Comparison of ENCODE assay signal across 8 cellular contexts in genomic region chr17:49361129-49361901, GRCh38. TPM values are rescaled to one million over a fixed set of nuclear protein-coding genes. Genes with fewer than 3 reads are reported as not detected.
DNase-seq lines count a peak whose midpoint lies in the region; ATAC-seq, FAIRE-seq and TF ChIP-seq lines count a peak whose summit lies in the region.

No MANE protein-coding gene starts in this region.

- H3K4me1 Mint-ChIP-seq in WTC11, result peaks cover 42% of the 10 kb centered on the region

- in situ Hi-C loops in HAP-1 (cut with MboI; ENCODE audit: low sequenced_read_pairs), result no loop called here

- H3K36me3 Mint-ChIP-seq in WTC11, result no peaks in the 10 kb centered on the region; the same call in 1 of the 2 replicates

- POLR2A ChIA-PET in WTC11 (lab: Charles Lee), result interaction anchor here (0.5 to 0.8 kb wide), 2 partner anchors 38 to 358 kb away, joined by 3 to 4 read pairs; no protein-coding TSS in a partner anchor

- no peak for TF ChIP-seq CTCF in GM10266 (IDR thresholded peaks at IDR 0.05; ENCODE audit: control insufficient read depth, insufficient read depth, low read depth, missing control alignments)
- TF ChIP-seq CTCF in WTC11 (IDR thresholded peaks at IDR 0.05), result no peak
- no peak for TF ChIP-seq CTCF in bronchial epithelial cell (IDR thresholded peaks at IDR 0.05; ENCODE audit: insufficient read depth, low read length, severe bottlenecking)

- peaks cover 14% of the 10 kb centered on the region for H3K4me1 ChIP-seq in HAP-1

- no peaks in the 10 kb centered on the region for H3K27me3 Mint-ChIP-seq in WTC11 (ENCODE audit: low read depth)

- no peak for FAIRE-seq in bronchial epithelial cell (lab: Jason Lieb, UNC)

- H3K36me3 ChIP-seq in HAP-1 (replicated peaks) (no peaks in the 10 kb centered on the region), bronchial epithelial cell (ENCODE audit: control insufficient read depth, insufficient read depth, low read length) (no peaks in the 10 kb centered on the region)

- H3K4me3 ChIP-seq in HAP-1 (peak overlapping the region; percentile 76), bronchial epithelial cell (ENCODE audit: low read depth, low read length) (peak overlapping the region; percentile 83)

- H3K9me3 ChIP-seq in HAP-1, result no peaks in the 10 kb centered on the region

- H3K27ac Mint-ChIP-seq in WTC11, result peak overlapping the region; percentile 93

- H3K27me3 ChIP-seq in HAP-1 (ENCODE audit: low read depth), result no peaks in the 10 kb centered on the region
- no peaks in the 10 kb centered on the region for H3K27me3 ChIP-seq in bronchial epithelial cell (ENCODE audit: control insufficient read depth, insufficient read depth, low read length)
- no peaks in the 10 kb centered on the region for H3K27me3 ChIP-seq in layer of hippocampus (ENCODE audit: control insufficient read depth, insufficient read depth, low read length)

- ATAC-seq in WTC11, result peak; percentile 5

- CTCF ChIA-PET in WTC11 (lab: Charles Lee), result interaction anchor here (0.6 to 4.8 kb wide), 3 partner anchors 15 to 196 kb away, joined by 3 to 19 read pairs (median 3); no protein-coding TSS in a partner anchor

- peak; percentile 70 for DNase-seq in GM10266 (ENCODE audit: extremely low spot score)
- DNase-seq in HAP-1 (ENCODE audit: low spot score in 2 of 2), result peak; percentile 21 to 55
- DNase-seq in NAMALWA (ENCODE audit: low spot score), result peak; percentile 93
- peak; percentile 19 for DNase-seq in WTC11 (ENCODE audit: low spot score)
- DNase-seq in bronchial epithelial cell (ENCODE audit: low read depth), result peak; percentile 58
- DNase-seq in stimulated activated CD4-positive, alpha-beta T cell treated with anti-CD3 and anti-CD28 coated beads, Interleukin-1b, Interleukin-23, amount 100 ng/mL, for 24 hours (ENCODE audit: low read depth in 4 of 4, low spot score in 1 of 4), result peak; percentile 30 to 45 (median 37)
- DNase-seq in cerebellar nuclear complex (lab: John Stamatoyannopoulos, UW), result no peak

- H3K4me3 Mint-ChIP-seq in WTC11, result peak overlapping the region; percentile 91

- H3K9me3 Mint-ChIP-seq in WTC11, result no peaks in the 10 kb centered on the region

- peak overlapping the region; percentile 95 for H3K27ac ChIP-seq in layer of hippocampus (ENCODE audit: low read depth, low read length)

TF ChIP-seq in WTC11, 78 proteins besides CTCF, POLR2A, EP300 and RAD21:
- TF ChIP-seq KAT7 (CRISPR knock-in tag; IDR thresholded peaks at IDR 0.05; ENCODE audit: borderline replicate concordance) (0 out of 2 replicates have a peak, but pooled peaks have one; percentile 54), GABPB1 (CRISPR knock-in tag; IDR thresholded peaks at IDR 0.05) (no peak), ZNF219 (CRISPR knock-in tag; IDR thresholded peaks at IDR 0.05; ENCODE audit: borderline replicate concordance) (peak; percentile 63; the same call in 1 of the 2 replicates)

RNA-seq across cellular contexts. Expression of gene ZNF652, which starts 0.7 kb away (rescaled TPM):
- 40.8 to 46.0 TPM (median 44.2 TPM) in 3 replicates for total RNA-seq in WTC11 (2021)
- 5.3 and 5.5 TPM in 2 replicates for total RNA-seq in bronchial epithelial cell

RNA-seq across cellular contexts. Expression of gene PHB1, which starts 53.4 kb away (rescaled TPM):
- total RNA-seq in WTC11 (2021), result 350 to 375 TPM (median 362 TPM) in 3 replicates
- total RNA-seq in bronchial epithelial cell, result 152 and 235 TPM in 2 replicates

Comparison
In these comparisons a context has a peak if more than half of its experiments do, and no peak if none do; other contexts are left out.
1. DNase-seq: peak in GM10266 (single experiment), HAP-1 (2 of 2), NAMALWA (single experiment), WTC11 (single experiment), bronchial epithelial cell (single experiment) and stimulated activated CD4-positive, alpha-beta T cell treated with anti-CD3 and anti-CD28 coated beads, Interleukin-1b, Interleukin-23, amount 100 ng/mL, for 24 hours (4 of 4); none in cerebellar nuclear complex (0 of 2).